In genomic region chr3:58009749-58010535, GRCh38 we compare ENCODE assay signal across 8 cellular contexts.
DNase-seq lines count a peak whose midpoint lies in the region; ATAC-seq and TF ChIP-seq lines count a peak whose summit lies in the region.

No MANE protein-coding gene starts in this region.

- no peak for ATAC-seq in HG02840 (IDR thresholded peaks at IDR 0.05; ENCODE audit: low FRiP score, unreplicated experiment)

- H3K27ac ChIP-seq in HUES6 (ENCODE audit: low read depth, low read length) (no peak overlapping the region), caudate nucleus (ENCODE audit: low read depth, low read length) (peak overlapping the region; percentile 24)

- peak overlapping the region; percentile 100 for H3K4me3 ChIP-seq in AG10803 (ENCODE audit: low read length)
- H3K4me3 ChIP-seq in HUES6 (ENCODE audit: low read depth, low read length): peak overlapping the region; percentile 92
- peak overlapping the region; percentile 100 for H3K4me3 ChIP-seq in mucosa of stomach (ENCODE audit: low read length)

- H3K4me1 ChIP-seq in HUES6 (ENCODE audit: control insufficient read depth, insufficient read depth, low read length) (peaks cover 42% of the 10 kb centered on the region), mucosa of stomach (ENCODE audit: control insufficient read depth, insufficient read depth, low read length) (peaks cover 62% of the 10 kb centered on the region)

- DNase-seq in AG10803 (ENCODE audit: low read depth) (no peak), caudate nucleus (lab: John Stamatoyannopoulos, UW) (peak in 1 of 61 donors; percentile 8), OCI-M2 (lab: John Stamatoyannopoulos, UW; ENCODE audit: unreplicated experiment) (no peak), NCI-H1694 treated with DMSO at 0.1 percent for 48 hours (lab: John Stamatoyannopoulos, UW) (no peak), putamen (ENCODE audit: low spot score) (no peak)

- H3K27me3 ChIP-seq in HUES6 (ENCODE audit: control insufficient read depth, insufficient read depth, low read length) (no peaks in the 10 kb centered on the region), mucosa of stomach (ENCODE audit: control insufficient read depth, insufficient read depth, low read length) (no peaks in the 10 kb centered on the region)

- no peaks in the 10 kb centered on the region for H3K36me3 ChIP-seq in HUES6 (ENCODE audit: control insufficient read depth, insufficient read depth, low read length)
- H3K36me3 ChIP-seq in mucosa of stomach (ENCODE audit: control insufficient read depth, insufficient read depth, low read length): no peaks in the 10 kb centered on the region

- H3K9ac ChIP-seq in HUES6 (ENCODE audit: low read length) (peak overlapping the region; percentile 96), mucosa of stomach (ENCODE audit: low read length) (peak overlapping the region; percentile 93)

- no peak for TF ChIP-seq CTCF in AG10803 (conservative IDR thresholded peaks at IDR 0.05; ENCODE audit: low read length)

- H3K9me3 ChIP-seq in HUES6 (ENCODE audit: control insufficient read depth, insufficient read depth, low read depth, low read length): no peaks in the 10 kb centered on the region
- no peaks in the 10 kb centered on the region for H3K9me3 ChIP-seq in mucosa of stomach (ENCODE audit: control insufficient read depth, low read length)
